Comparison of ENCODE assay signal across 33 cellular contexts in genomic region chr15:52635908-52636307, GRCh38.
"Had no signal": no experiment of that assay in that cellular context is flagged by ENCODE, and none has a peak within 500 bp of the region (broad histone marks: within the 10 kb centered on the region; RNA-seq: fewer than 3 reads in every experiment).

No MANE protein-coding gene starts in this region.

- H3K27ac ChIP-seq: adrenal gland, SJSA1 had no signal

- H3K4me3 Mint-ChIP-seq: activated B cell treated with CpG ODN at 0.5 μM for 24 hours; activated CD4-positive, alpha-beta memory T cell treated with anti-CD3 and anti-CD28 coated beads for 36 hours; activated naive CD4-positive, alpha-beta T cell treated with anti-CD3 and anti-CD28 coated beads for 36 hours; activated T-cell treated with anti-CD3 and anti-CD28 coated beads, Interleukin-2, amount 50 U/mL, for 4 hours; activated T-helper 1 cell treated with anti-CD3 and anti-CD28 coated beads, Interleukin-12 subunit alpha, Interleukin-12 subunit beta, Interleukin-2, Interleukin-4 antibody, amounts not matched to agents 30 ng/mL and 10 ng/mL and 1 ng/mL, durations not matched to agents 14 hours and 24 hours and 36 hours; brain; T-helper 1 cell treated with Interleukin-12 subunit alpha and Interleukin-12 subunit beta and Interleukin-4 antibody, amounts not matched to agents 30 μg/mL and 1 μg/mL, for 36 hours; T-helper 2 cell treated with Interferon-gamma antibody and Interleukin-4, amounts not matched to agents 5 μg/mL and 100 μg/mL, for 36 hours had no signal

- H3K4me3 ChIP-seq: adrenal gland, MG63, SJSA1 had no signal

- H3K9me3 Mint-ChIP-seq: activated B cell treated with CpG ODN at 0.5 μM for 24 hours; activated CD4-positive, alpha-beta memory T cell treated with anti-CD3 and anti-CD28 coated beads for 36 hours; activated naive CD4-positive, alpha-beta T cell treated with anti-CD3 and anti-CD28 coated beads for 36 hours; activated naive CD4-positive, alpha-beta T cell treated with anti-CD3 and anti-CD28 coated beads, Interleukin-2, amount 50 U/mL, for 72 hours; activated T-cell treated with anti-CD3 and anti-CD28 coated beads, Interleukin-2, amount 50 U/mL, for 4 hours; activated T-helper 1 cell treated with anti-CD3 and anti-CD28 coated beads, Interleukin-12 subunit alpha, Interleukin-12 subunit beta, Interleukin-2, Interleukin-4 antibody, amounts not matched to agents 30 ng/mL and 10 ng/mL and 1 ng/mL, durations not matched to agents 14 hours and 24 hours and 36 hours; T-helper 1 cell treated with Interleukin-12 subunit alpha and Interleukin-12 subunit beta and Interleukin-4 antibody, amounts not matched to agents 30 μg/mL and 1 μg/mL, for 36 hours; T-helper 2 cell treated with Interferon-gamma antibody and Interleukin-4, amounts not matched to agents 5 μg/mL and 100 μg/mL, for 36 hours had no signal

- FAIRE-seq: bronchial epithelial cell had no signal

- H3K27me3 Mint-ChIP-seq: activated B cell treated with CpG ODN at 0.5 μM for 24 hours; activated CD4-positive, alpha-beta memory T cell treated with anti-CD3 and anti-CD28 coated beads for 36 hours; brain had no signal

- H3K27ac Mint-ChIP-seq: activated B cell treated with CpG ODN at 0.5 μM for 24 hours; activated CD4-positive, alpha-beta memory T cell treated with anti-CD3 and anti-CD28 coated beads for 36 hours; activated naive CD4-positive, alpha-beta T cell treated with anti-CD3 and anti-CD28 coated beads for 36 hours; activated naive CD4-positive, alpha-beta T cell treated with anti-CD3 and anti-CD28 coated beads, Interleukin-2, amount 50 U/mL, for 72 hours; activated T-helper 1 cell treated with anti-CD3 and anti-CD28 coated beads, Interleukin-12 subunit alpha, Interleukin-12 subunit beta, Interleukin-2, Interleukin-4 antibody, amounts not matched to agents 30 ng/mL and 10 ng/mL and 1 ng/mL, durations not matched to agents 14 hours and 24 hours and 36 hours; T-helper 1 cell treated with Interleukin-12 subunit alpha and Interleukin-12 subunit beta and Interleukin-4 antibody, amounts not matched to agents 30 μg/mL and 1 μg/mL, for 36 hours; T-helper 2 cell treated with Interferon-gamma antibody and Interleukin-4, amounts not matched to agents 5 μg/mL and 100 μg/mL, for 36 hours had no signal

- ATAC-seq: activated naive CD4-positive, alpha-beta T cell treated with anti-CD3 and anti-CD28 coated beads, Interleukin-2, amount 50 U/mL, for 72 hours; activated T-cell treated with anti-CD3 and anti-CD28 coated beads, Interleukin-2, amount 50 U/mL, for 4 hours; Panc1 had no signal

- DNase-seq: activated B cell treated with CpG ODN at 0.5 μM for 24 hours; activated CD4-positive, alpha-beta memory T cell treated with anti-CD3 and anti-CD28 coated beads for 36 hours; activated CD4-positive, alpha-beta T cell treated with anti-CD3 and anti-CD28 coated beads for 4 hours; activated CD4-positive, alpha-beta T cell treated with anti-CD3 and anti-CD28 coated beads, Interleukin-2, amount 50 U/mL, for 1 hour; activated CD4-positive, CD25-positive, alpha-beta regulatory T cell treated with anti-CD3 and anti-CD28 coated beads, Interleukin-2, amount 50 U/mL, for 72 hours; activated CD8-positive, alpha-beta memory T cell treated with anti-CD3 and anti-CD28 coated beads, Interleukin-2, amount 50 U/mL, for 4 hours; activated gamma-delta T cell treated with Interleukin-2 at 50 U/mL for 16 hours; activated naive CD4-positive, alpha-beta T cell treated with anti-CD3 and anti-CD28 coated beads for 36 hours; activated T-cell treated with anti-CD3 and anti-CD28 coated beads for 4 hours; activated T-cell treated with anti-CD3 and anti-CD28 coated beads, Interleukin-2, amount 50 U/mL, for 4 hours; adrenal gland; caudate nucleus; Kasumi-1; KG1; MG63; NCI-H1048; NCI-H1105 treated with DMSO at 0.1 percent for 48 hours; NCI-H1436; NCI-H1694 treated with DMSO at 0.1 percent for 48 hours; NCI-H2029; NCI-H345; NCI-H524 treated with DMSO at 0.1 percent for 48 hours; RPMI8226; SHP77 treated with DMSO at 0.1 percent for 48 hours; SK-N-SH had no signal

- H3K27me3 ChIP-seq: adrenal gland, MG63, SJSA1 had no signal
